In genomic region chr1:156494309-156494895, GRCh38 we compare ENCODE assay signal across 12 cellular contexts. TPM values are rescaled to one million over a fixed set of nuclear protein-coding genes. Genes with fewer than 3 reads are reported as not detected.
DNase-seq lines count a peak whose midpoint lies in the region; ATAC-seq and TF ChIP-seq lines count a peak whose summit lies in the region.
"Had no signal": no experiment of that assay in that cellular context is flagged by ENCODE, and none has a peak within 500 bp of the region (broad histone marks: within the 10 kb centered on the region; RNA-seq: fewer than 3 reads in every experiment).

No MANE protein-coding gene starts in this region.

- TF ChIP-seq CTCF in heart left ventricle (IDR thresholded peaks at IDR 0.05) (no peak), upper lobe of left lung (IDR thresholded peaks at IDR 0.05) (no peak)

- peaks cover 23% of the 10 kb centered on the region for H3K36me3 Mint-ChIP-seq in central memory CD8-positive, alpha-beta T cell (ENCODE audit: insufficient read depth)
- no peaks in the 10 kb centered on the region for H3K36me3 Mint-ChIP-seq in naive B cell

- TF ChIP-seq EP300 in upper lobe of left lung (IDR thresholded peaks at IDR 0.05): no peak

- peak overlapping the region in 2 of 12 donors; percentile 5 to 11 for H3K4me3 ChIP-seq in heart left ventricle
- H3K4me3 ChIP-seq in upper lobe of left lung: no peak overlapping the region

- DNase-seq in heart left ventricle (peak in 1 of 5 donors; percentile 48), Right ventricle myocardium inferior (ENCODE audit: missing footprints) (no peak), naive B cell (no peak), upper lobe of left lung (no peak), T-helper 2 cell (no peak)
- DNase-seq in central memory CD8-positive, alpha-beta T cell (ENCODE audit: low spot score in 2 of 2): no peak
- DNase-seq: DMS79 treated with DMSO at 0.1 percent for 48 hours; NCI-H1436 treated with DMSO at 0.1 percent for 48 hours; stimulated activated CD4-positive, alpha-beta T cell treated with anti-CD3 and anti-CD28 coated beads, Interleukin-15, amount 100 ng/mL, for 24 hours; stimulated activated naive CD8-positive, alpha-beta T cell treated with anti-CD3 and anti-CD28 coated beads, Interleukin-15, amount 100 ng/mL, for 72 hours had no signal

- H3K27ac ChIP-seq in heart left ventricle: peak overlapping the region in 11 of 12 donors; percentile 17 to 100 (median 97)
- peak overlapping the region; percentile 17 to 88 (median 80) for H3K27ac ChIP-seq in upper lobe of left lung

- no peaks in the 10 kb centered on the region for H3K27me3 ChIP-seq in heart left ventricle
- no peaks in the 10 kb centered on the region for H3K27me3 ChIP-seq in upper lobe of left lung

- TF ChIP-seq POLR2A in heart left ventricle (IDR thresholded peaks at IDR 0.05) (no peak), upper lobe of left lung (IDR thresholded peaks at IDR 0.05) (no peak)

- 30 to 37% (median 34%) methylated on average over 7 of the region's 7 CpGs for WGBS in heart left ventricle, 4 donors
- 42 to 57% methylated on average over 7 of the region's 7 CpGs for WGBS in upper lobe of left lung, 2 donors

- H3K9me3 ChIP-seq in heart left ventricle: no peaks in the 10 kb centered on the region
- no peaks in the 10 kb centered on the region for H3K9me3 ChIP-seq in upper lobe of left lung

- peaks cover 98% of the 10 kb centered on the region for H3K4me1 Mint-ChIP-seq in central memory CD8-positive, alpha-beta T cell
- H3K4me1 Mint-ChIP-seq in naive B cell: peaks cover 93 to 99% (median 98%) of the 10 kb centered on the region in 3 donors

- peak overlapping the region; percentile 87 for H3K4me3 Mint-ChIP-seq in central memory CD8-positive, alpha-beta T cell
- H3K4me3 Mint-ChIP-seq in naive B cell: peak overlapping the region in 7 of 8 donors; percentile 38 to 93 (median 79)

- intact Hi-C loops in heart left ventricle (cut with DNase I): no loop called here
- intact Hi-C loops in Right ventricle myocardium inferior (cut with DNase I): no loop called here

- H3K27ac Mint-ChIP-seq in central memory CD8-positive, alpha-beta T cell (ENCODE audit: low read depth): peak overlapping the region; percentile 90
- peak overlapping the region in 5 of 6 donors; percentile 47 to 99 (median 96) for H3K27ac Mint-ChIP-seq in naive B cell

- no peaks in the 10 kb centered on the region for H3K9me3 Mint-ChIP-seq in central memory CD8-positive, alpha-beta T cell
- no peaks in the 10 kb centered on the region for H3K9me3 Mint-ChIP-seq in naive B cell
- H3K9me3 Mint-ChIP-seq: stimulated activated naive CD8-positive, alpha-beta T cell treated with anti-CD3 and anti-CD28 coated beads, Interleukin-15, amount 100 ng/mL, for 72 hours had no signal

- ATAC-seq in heart left ventricle: no peak
- ATAC-seq in Right ventricle myocardium inferior: no peak
- no peak for ATAC-seq in central memory CD8-positive, alpha-beta T cell (replicated peaks; ENCODE audit: extremely low read depth, poor library complexity, severe bottlenecking)
- no peak for ATAC-seq in naive B cell (ENCODE audit: low read depth in 2 of 2)
- no peak for ATAC-seq in upper lobe of left lung (ENCODE audit: low FRiP score in 2 of 2)
- no peak for ATAC-seq in GM21529 (IDR thresholded peaks at IDR 0.05; ENCODE audit: unreplicated experiment)
- no peak for ATAC-seq in GM18870 (IDR thresholded peaks at IDR 0.05; ENCODE audit: unreplicated experiment)
- ATAC-seq: stimulated activated naive CD8-positive, alpha-beta T cell treated with anti-CD3 and anti-CD28 coated beads, Interleukin-15, amount 100 ng/mL, for 72 hours had no signal

- H3K36me3 ChIP-seq in heart left ventricle (peaks cover 0 to 24% (median 4%) of the 10 kb centered on the region in 9 donors), upper lobe of left lung (peaks cover 0 to 2% (median 0%) of the 10 kb centered on the region in 4 donors)

- H3K27me3 Mint-ChIP-seq in central memory CD8-positive, alpha-beta T cell: no peaks in the 10 kb centered on the region
- no peaks in the 10 kb centered on the region for H3K27me3 Mint-ChIP-seq in naive B cell
- H3K27me3 Mint-ChIP-seq: stimulated activated naive CD8-positive, alpha-beta T cell treated with anti-CD3 and anti-CD28 coated beads, Interleukin-15, amount 100 ng/mL, for 72 hours had no signal

- H3K4me1 ChIP-seq in heart left ventricle: peaks cover 62 to 98% (median 93%) of the 10 kb centered on the region in 12 donors
- H3K4me1 ChIP-seq in upper lobe of left lung: peaks cover 95 to 100% (median 98%) of the 10 kb centered on the region in 4 donors

RNA-seq across cellular contexts. Expression of gene MEF2D, which starts 6.2 kb away (rescaled TPM):
- total RNA-seq in heart left ventricle: 100 to 1,000 TPM in 3 of 9 donors, 10 to 100 TPM in 6; 75.0 to 203 (median 93.2) TPM
- 10 to 100 TPM; 40.5 to 68.8 TPM for polyA plus RNA-seq in heart left ventricle
- total RNA-seq in Right ventricle myocardium inferior: 99.7 TPM
- polyA plus RNA-seq in naive B cell (ENCODE audit: low read depth in 6 of 6): 10 to 100 TPM in 3 of 6 donors, 1 to 10 TPM in 3; 6.9 to 15.8 (median 9.1) TPM
- 100 to 1,000 TPM in 2 of 6 donors, 10 to 100 TPM in 4; 42.7 to 146 (median 58.7) TPM for total RNA-seq in upper lobe of left lung
